24 cellular contexts compared by ENCODE assay signal in genomic region chr11:17605736-17606135, GRCh38. TPM values are rescaled to one million over a fixed set of nuclear protein-coding genes. Genes with fewer than 3 reads are reported as not detected.
DNase-seq lines count a peak whose midpoint lies in the region; ATAC-seq and TF ChIP-seq lines count a peak whose summit lies in the region.
"Had no signal": no experiment of that assay in that cellular context is flagged by ENCODE, and none has a peak within 500 bp of the region (broad histone marks: within the 10 kb centered on the region; RNA-seq: fewer than 3 reads in every experiment).

No MANE protein-coding gene starts in this region.

- ATAC-seq in activated CD8-positive, alpha-beta T cell treated with anti-CD3 and anti-CD28 coated beads for 36 hours, result no peak
- ATAC-seq: CD8-positive, alpha-beta T cell; PC-3 had no signal

- peaks cover 5% of the 10 kb centered on the region for H3K4me1 Mint-ChIP-seq in type B pancreatic cell (ENCODE audit: unreplicated experiment)
- peaks cover 7% of the 10 kb centered on the region for H3K4me1 Mint-ChIP-seq in activated CD8-positive, alpha-beta T cell treated with anti-CD3 and anti-CD28 coated beads for 36 hours (ENCODE audit: low read depth)
- H3K4me1 Mint-ChIP-seq: IgD-negative memory B cell had no signal

- CTCF ChIA-PET in activated CD8-positive, alpha-beta T cell treated with anti-CD3 and anti-CD28 coated beads for 36 hours (lab: Charles Lee), result no interaction called here

- no peaks in the 10 kb centered on the region for H3K36me3 Mint-ChIP-seq in type B pancreatic cell
- H3K36me3 Mint-ChIP-seq in activated CD8-positive, alpha-beta T cell treated with anti-CD3 and anti-CD28 coated beads for 36 hours (ENCODE audit: low read depth), result no peaks in the 10 kb centered on the region
- H3K36me3 Mint-ChIP-seq: CD8-positive, alpha-beta T cell; IgD-negative memory B cell had no signal

- H3K9me3 Mint-ChIP-seq in type B pancreatic cell, result no peaks in the 10 kb centered on the region
- no peaks in the 10 kb centered on the region for H3K9me3 Mint-ChIP-seq in activated CD8-positive, alpha-beta T cell treated with anti-CD3 and anti-CD28 coated beads for 36 hours
- H3K9me3 Mint-ChIP-seq: CD8-positive, alpha-beta T cell; H9; HFFc6; IgD-negative memory B cell had no signal

- TF ChIP-seq CTCF in type B pancreatic cell (conservative IDR thresholded peaks at IDR 0.05), result no peak
- TF ChIP-seq CTCF in activated CD8-positive, alpha-beta T cell treated with anti-CD3 and anti-CD28 coated beads for 36 hours (IDR thresholded peaks at IDR 0.05), result no peak

- POLR2A ChIA-PET in activated CD8-positive, alpha-beta T cell treated with anti-CD3 and anti-CD28 coated beads for 36 hours (lab: Charles Lee), result interaction anchor here (0.5 kb wide), 1 partner anchor 78 kb away, joined by 3 read pairs; no protein-coding TSS in a partner anchor

- no peak overlapping the region for H3K4me3 Mint-ChIP-seq in type B pancreatic cell
- H3K4me3 Mint-ChIP-seq in activated CD8-positive, alpha-beta T cell treated with anti-CD3 and anti-CD28 coated beads for 36 hours, result no peak overlapping the region
- H3K4me3 Mint-ChIP-seq: CD8-positive, alpha-beta T cell; H9; HFFc6; IgD-negative memory B cell had no signal

- peaks cover 33% of the 10 kb centered on the region for H3K27me3 Mint-ChIP-seq in type B pancreatic cell
- H3K27me3 Mint-ChIP-seq in activated CD8-positive, alpha-beta T cell treated with anti-CD3 and anti-CD28 coated beads for 36 hours, result peaks cover 3% of the 10 kb centered on the region

- H3K27ac Mint-ChIP-seq in type B pancreatic cell, result no peak overlapping the region
- no peak overlapping the region for H3K27ac Mint-ChIP-seq in activated CD8-positive, alpha-beta T cell treated with anti-CD3 and anti-CD28 coated beads for 36 hours
- H3K27ac Mint-ChIP-seq: CD8-positive, alpha-beta T cell; HFFc6; IgD-negative memory B cell had no signal

- DNase-seq in DMS 273 (lab: John Stamatoyannopoulos, UW; ENCODE audit: unreplicated experiment) (peak; percentile 26), DMS 273 treated with DMSO at 0.1 percent for 48 hours (lab: John Stamatoyannopoulos, UW) (no peak), iPS-NIHi7 (ENCODE audit: extremely low spot score) (peak; percentile 9), type B pancreatic cell (ENCODE audit: extremely low spot score, unreplicated experiment) (peak; percentile 60), midbrain (lab: John Stamatoyannopoulos, UW) (no peak)
- DNase-seq in activated effector memory CD4-positive, alpha-beta T cell treated with anti-CD3 and anti-CD28 coated beads, Interleukin-2, amount 50 U/mL, for 16 hours, result peak; percentile 54
- DNase-seq in activated effector memory CD4-positive, alpha-beta T cell treated with Interleukin-2 at 50 U/mL for 16 hours, result no peak
- DNase-seq in activated CD8-positive, alpha-beta T cell treated with anti-CD3 and anti-CD28 coated beads for 36 hours, result no peak
- DNase-seq: ACHN; C1 segment of cervical spinal cord; CD8-positive, alpha-beta T cell; DMS53; GF-D8; H9; HFFc6; NCI-H1694; NCI-H2081; NCI-H2171; NCI-H345; NCI-H524 treated with DMSO at 0.1 percent for 48 hours; PC-3; SHP77 had no signal

- intact Hi-C loops in activated CD8-positive, alpha-beta T cell treated with anti-CD3 and anti-CD28 coated beads for 36 hours (cut with micrococcal nuclease), result no loop called here

RNA-seq across cellular contexts. Expression of gene OTOG, which starts 58.7 kb away (rescaled TPM):
- 0.21 and 1.5 TPM in 2 replicates for total RNA-seq in type B pancreatic cell (ENCODE audit: low replicate concordance)
- total RNA-seq in activated CD8-positive, alpha-beta T cell treated with anti-CD3 and anti-CD28 coated beads for 36 hours, result not detected
- total RNA-seq: CD8-positive, alpha-beta T cell; HFFc6; PC-3; RPMI7951 had no signal

Comparison
In these comparisons a context has a peak if more than half of its experiments do, and no peak if none do; other contexts are left out.
1. DNase-seq: peak in DMS 273 (single experiment), activated effector memory CD4-positive, alpha-beta T cell treated with anti-CD3 and anti-CD28 coated beads, Interleukin-2, amount 50 U/mL, for 16 hours (single experiment), iPS-NIHi7 (single experiment) and type B pancreatic cell (single experiment); none in DMS 273 treated with DMSO at 0.1 percent for 48 hours (single experiment), activated effector memory CD4-positive, alpha-beta T cell treated with Interleukin-2 at 50 U/mL for 16 hours (single experiment), midbrain (single experiment) and activated CD8-positive, alpha-beta T cell treated with anti-CD3 and anti-CD28 coated beads for 36 hours (single experiment).